Comparison of ENCODE assay signal across 10 cellular contexts in genomic region chr6:3306848-3307247, GRCh38.
"Had no signal": no experiment of that assay in that cellular context is flagged by ENCODE, and none has a peak within 500 bp of the region (broad histone marks: within the 10 kb centered on the region; RNA-seq: fewer than 3 reads in every experiment).

No MANE protein-coding gene starts in this region.

- H3K27me3 ChIP-seq: esophagus muscularis mucosa, heart left ventricle, pancreas, tibial artery had no signal

- DNase-seq: activated CD4-positive, alpha-beta T cell treated with anti-CD3 and anti-CD28 coated beads, Interleukin-2, amount 10 ng/mL, durations not matched to agents 24 days and 14 days; activated naive CD4-positive, alpha-beta T cell treated with anti-CD3 and anti-CD28 coated beads for 36 hours; foreskin fibroblast; heart left ventricle; islet precursor cell; left ventricle myocardium inferior; pancreas had no signal

- H3K36me3 ChIP-seq: heart left ventricle, left ventricle myocardium inferior, pancreas, tibial artery had no signal

- H3K4me1 ChIP-seq: left ventricle myocardium inferior, tibial artery had no signal

- H3K27ac ChIP-seq: esophagus muscularis mucosa, heart left ventricle, left ventricle myocardium inferior, pancreas, skin epidermis, tibial artery had no signal

- H3K9me3 ChIP-seq: esophagus muscularis mucosa, pancreas, tibial artery had no signal

- H3K4me3 ChIP-seq: esophagus muscularis mucosa, heart left ventricle, left ventricle myocardium inferior, pancreas, skin epidermis, tibial artery had no signal
